ENCODE assay signal across 8 cellular contexts in the genomic region with DNA sequence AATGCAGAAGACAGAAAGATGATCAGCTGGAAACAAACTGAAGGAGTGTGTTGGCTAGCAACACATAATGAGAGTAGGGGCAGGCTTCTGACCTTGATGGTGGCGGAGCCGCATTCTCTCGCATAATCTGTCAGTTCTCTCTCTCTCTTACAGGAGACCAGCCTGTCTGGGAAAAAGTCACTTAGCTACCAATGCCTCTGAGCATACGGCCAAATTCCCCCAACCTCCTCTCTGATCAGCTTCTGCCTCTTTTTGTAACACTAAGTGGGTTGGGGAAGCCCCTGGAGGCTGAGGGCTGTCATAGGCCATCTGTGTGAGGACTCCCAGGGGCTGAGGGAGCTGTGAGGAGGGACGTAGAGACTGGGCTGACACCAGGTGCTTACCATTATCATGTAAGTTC.
DNase-seq lines count a peak whose midpoint lies in the region; ATAC-seq and TF ChIP-seq lines count a peak whose summit lies in the region.

No MANE protein-coding gene starts in this region.

- DNase-seq in choroid plexus epithelial cell (ENCODE audit: low read depth): peak; percentile 45
- no peak for DNase-seq in mucosa of gallbladder (ENCODE audit: low spot score)
- no peak for DNase-seq in cortex of kidney (lab: John Stamatoyannopoulos, UW)
- no peak for DNase-seq in NOMO-1 treated with dmso at 0.1 percent for 144 hours (lab: John Stamatoyannopoulos, UW; ENCODE audit: unreplicated experiment)

- H3K27me3 Mint-ChIP-seq in stimulated activated naive CD8-positive, alpha-beta T cell treated with anti-CD3 and anti-CD28 coated beads, Interleukin-15, Interleukin-2, amounts not matched to agents 100 ng/mL and 50 ng/mL, for 24 hours: no peaks in the 10 kb centered on the region

- no peak for TF ChIP-seq CTCF in choroid plexus epithelial cell (conservative IDR thresholded peaks at IDR 0.05; ENCODE audit: low read depth, low read length)

- H3K4me3 Mint-ChIP-seq in stimulated activated naive CD8-positive, alpha-beta T cell treated with anti-CD3 and anti-CD28 coated beads, Interleukin-15, Interleukin-2, amounts not matched to agents 100 ng/mL and 50 ng/mL, for 24 hours: peak overlapping the region; percentile 47

- H3K9me3 Mint-ChIP-seq in stimulated activated naive CD8-positive, alpha-beta T cell treated with anti-CD3 and anti-CD28 coated beads, Interleukin-15, Interleukin-2, amounts not matched to agents 100 ng/mL and 50 ng/mL, for 24 hours: no peaks in the 10 kb centered on the region

- H3K4me3 ChIP-seq in GM08714 (ENCODE audit: low read length): peak overlapping the region; percentile 6; the same call in 1 of the 2 replicates
- no peak overlapping the region for H3K4me3 ChIP-seq in choroid plexus epithelial cell (ENCODE audit: low read depth, low read length)

- peaks cover 72% of the 10 kb centered on the region for H3K4me1 Mint-ChIP-seq in stimulated activated naive CD8-positive, alpha-beta T cell treated with anti-CD3 and anti-CD28 coated beads, Interleukin-15, Interleukin-2, amounts not matched to agents 100 ng/mL and 50 ng/mL, for 24 hours (ENCODE audit: low read depth)

- ATAC-seq in GM19455 (IDR thresholded peaks at IDR 0.05; ENCODE audit: unreplicated experiment): peak; percentile 71
- peak; percentile 70 for ATAC-seq in HG03439 (IDR thresholded peaks at IDR 0.05; ENCODE audit: unreplicated experiment)

- H3K27ac Mint-ChIP-seq in stimulated activated naive CD8-positive, alpha-beta T cell treated with anti-CD3 and anti-CD28 coated beads, Interleukin-15, Interleukin-2, amounts not matched to agents 100 ng/mL and 50 ng/mL, for 24 hours: peak overlapping the region; percentile 89

- H3K36me3 Mint-ChIP-seq in stimulated activated naive CD8-positive, alpha-beta T cell treated with anti-CD3 and anti-CD28 coated beads, Interleukin-15, Interleukin-2, amounts not matched to agents 100 ng/mL and 50 ng/mL, for 24 hours (ENCODE audit: low read depth): peaks cover 18% of the 10 kb centered on the region
